ENCODE assay signal across 8 cellular contexts in genomic region chr1:26784023-26784871, GRCh38. TPM values are rescaled to one million over a fixed set of nuclear protein-coding genes. Genes with fewer than 3 reads are reported as not detected.
DNase-seq lines count a peak whose midpoint lies in the region; ATAC-seq and TF ChIP-seq lines count a peak whose summit lies in the region.

No MANE protein-coding gene starts in this region.

- H3K9me3 ChIP-seq in Panc1 (ENCODE audit: control insufficient read depth, insufficient read depth, low read depth, low read length), result no peaks in the 10 kb centered on the region
- H3K9me3 ChIP-seq in esophagus muscularis mucosa, result no peaks in the 10 kb centered on the region

- BruUV-seq in Panc1 (replicated peaks; lab: Mats Ljungman, UMichigan), result no TSS peak

- TF ChIP-seq EP300 in esophagus muscularis mucosa (IDR thresholded peaks at IDR 0.05), result no peak

- H3K4me1 ChIP-seq in Panc1 (ENCODE audit: control insufficient read depth, insufficient read depth, low read length), result peaks cover 72% of the 10 kb centered on the region
- peaks cover 60 to 77% (median 71%) of the 10 kb centered on the region in 4 donors for H3K4me1 ChIP-seq in esophagus muscularis mucosa

- H3K27me3 ChIP-seq in Panc1 (ENCODE audit: control insufficient read depth, insufficient read depth, low read length) (no peaks in the 10 kb centered on the region), esophagus muscularis mucosa (no peaks in the 10 kb centered on the region)

- H3K4me3 ChIP-seq in Panc1 (ENCODE audit: low read depth in 2 of 2, low read length in 2 of 2) (no peak overlapping the region), esophagus muscularis mucosa (no peak overlapping the region)

- POLR2A ChIA-PET in Panc1 (lab: Charles Lee), result no interaction called here
- POLR2A ChIA-PET in activated CD4-positive, alpha-beta memory T cell treated with anti-CD3 and anti-CD28 coated beads for 36 hours (lab: Charles Lee), result interaction anchor here (8.2 kb wide), 1 partner anchor 89 kb away, joined by 177 read pairs; the partner anchor contains the start of gene ARID1A

- no peaks in the 10 kb centered on the region for H3K9me3 Mint-ChIP-seq in nephron
- H3K9me3 Mint-ChIP-seq in activated CD4-positive, alpha-beta memory T cell treated with anti-CD3 and anti-CD28 coated beads for 36 hours, result no peaks in the 10 kb centered on the region

- H3K36me3 ChIP-seq in Panc1 (ENCODE audit: control insufficient read depth, insufficient read depth, low read length) (peaks cover 22% of the 10 kb centered on the region), esophagus muscularis mucosa (peaks cover 16 to 29% (median 21%) of the 10 kb centered on the region in 4 donors)

- TF ChIP-seq POLR2A in esophagus muscularis mucosa (IDR thresholded peaks at IDR 0.05; ENCODE audit: low read depth), result no peak

- peak overlapping the region; percentile 100 for H3K27ac ChIP-seq in Panc1 (ENCODE audit: low read length)
- H3K27ac ChIP-seq in esophagus muscularis mucosa (replicated peaks in 1 of 4), result peak overlapping the region; percentile 90 to 98 (median 98)

- H3K4me1 Mint-ChIP-seq in nephron, result peaks cover 60% of the 10 kb centered on the region
- peaks cover 62% of the 10 kb centered on the region for H3K4me1 Mint-ChIP-seq in activated CD4-positive, alpha-beta memory T cell treated with anti-CD3 and anti-CD28 coated beads for 36 hours (ENCODE audit: low read depth)

- intact Hi-C loops in Panc1 (cut with micrococcal nuclease; ENCODE audit: unreplicated experiment), result no loop called here
- intact Hi-C loops in esophagus muscularis mucosa (cut with DNase I), result loop anchor here (10.0 kb wide), 1 partner anchor 59 kb away; no protein-coding TSS in a partner anchor
- intact Hi-C loops in activated CD4-positive, alpha-beta memory T cell treated with anti-CD3 and anti-CD28 coated beads for 36 hours (cut with micrococcal nuclease), result no loop called here

- DNase-seq in NCI-H2107 treated with DMSO at 0.1 percent for 48 hours (lab: John Stamatoyannopoulos, UW; ENCODE audit: unreplicated experiment) (peak; percentile 37), NCI-H2107 (lab: John Stamatoyannopoulos, UW) (no peak), Panc1 (ENCODE audit: low read depth, low spot score) (no peak), esophagus muscularis mucosa (ENCODE audit: extremely low spot score) (no peak)
- DNase-seq in activated CD4-positive, alpha-beta T cell treated with anti-CD3 and anti-CD28 coated beads for 1 hour, result no peak
- no peak for DNase-seq in activated CD4-positive, alpha-beta memory T cell treated with anti-CD3 and anti-CD28 coated beads for 36 hours
- no peak for DNase-seq in effector CD4-positive, alpha-beta T cell

- CTCF ChIA-PET in Panc1 (lab: Charles Lee), result no interaction called here
- CTCF ChIA-PET in activated CD4-positive, alpha-beta memory T cell treated with anti-CD3 and anti-CD28 coated beads for 36 hours (lab: Charles Lee), result interaction anchor here (7.7 to 9.4 kb wide), 2 partner anchors 84 to 183 kb away, joined by 113 to 245 read pairs; partner anchors contain the start of gene ARID1A

- in situ Hi-C loops in Panc1 (cut with HindIII; ENCODE audit: low pct_unique_long_range_greater_than_20kb, low sequenced_read_pairs), result no loop called here

- H3K4me3 Mint-ChIP-seq in nephron, result peak overlapping the region in 1 of 3 experiments; percentile 26
- no peak overlapping the region for H3K4me3 Mint-ChIP-seq in activated CD4-positive, alpha-beta memory T cell treated with anti-CD3 and anti-CD28 coated beads for 36 hours

- H3K27ac Mint-ChIP-seq in nephron, result peak overlapping the region; percentile 98 to 100 (median 100)
- H3K27ac Mint-ChIP-seq in activated CD4-positive, alpha-beta memory T cell treated with anti-CD3 and anti-CD28 coated beads for 36 hours, result no peak overlapping the region

- TF ChIP-seq CTCF in Panc1 (IDR thresholded peaks at IDR 0.05) (no peak), esophagus muscularis mucosa (IDR thresholded peaks at IDR 0.05) (no peak), nephron (IDR thresholded peaks at IDR 0.05; ENCODE audit: unreplicated experiment in 3 of 3) (no peak)

- no peak for ATAC-seq in Panc1

- 100% methylated on average over 2 of the region's 2 CpGs for WGBS in esophagus muscularis mucosa

- peaks cover 7% of the 10 kb centered on the region for H3K27me3 Mint-ChIP-seq in nephron (ENCODE audit: low read depth)
- H3K27me3 Mint-ChIP-seq in activated CD4-positive, alpha-beta memory T cell treated with anti-CD3 and anti-CD28 coated beads for 36 hours, result no peaks in the 10 kb centered on the region

- H3K36me3 Mint-ChIP-seq in nephron (ENCODE audit: low read depth), result peaks cover 35% of the 10 kb centered on the region
- peaks cover 19% of the 10 kb centered on the region for H3K36me3 Mint-ChIP-seq in activated CD4-positive, alpha-beta memory T cell treated with anti-CD3 and anti-CD28 coated beads for 36 hours

RNA-seq across cellular contexts. Expression of gene PIGV, which starts 3.5 kb away (rescaled TPM):
- total RNA-seq in Panc1 (2021; ENCODE audit: unreplicated experiment) (20.1 TPM), esophagus muscularis mucosa (10 to 100 TPM; 11.8 to 15.2 (median 13.7) TPM)
- 20.2 TPM for polyA plus RNA-seq in Panc1 (2012; ENCODE audit: insufficient read length)
- total RNA-seq in activated CD4-positive, alpha-beta memory T cell treated with anti-CD3 and anti-CD28 coated beads for 36 hours, result 10 to 100 TPM; 15.1 to 15.3 TPM

RNA-seq across cellular contexts. Expression of gene ZDHHC18, which starts 42.2 kb away (rescaled TPM):
- total RNA-seq in Panc1 (2021; ENCODE audit: unreplicated experiment) (45.4 TPM), esophagus muscularis mucosa (10 to 100 TPM in 3 of 4 donors, 1 to 10 TPM in 1; 9.6 to 31.7 (median 20.8) TPM)
- 66.3 TPM for polyA plus RNA-seq in Panc1 (2012; ENCODE audit: insufficient read length)
- total RNA-seq in activated CD4-positive, alpha-beta memory T cell treated with anti-CD3 and anti-CD28 coated beads for 36 hours, result 10 to 100 TPM; 60.2 to 63.5 TPM
